2 cellular contexts compared by ENCODE assay signal in genomic region chr2:195633573-195633870, GRCh38.
TF ChIP-seq lines count a peak whose summit lies in the region.

No MANE protein-coding gene starts in this region.

TF ChIP-seq in HepG2, 621 proteins besides CTCF, POLR2A, EP300 and RAD21:
- TF ChIP-seq KDM3A (CRISPR knock-in tag; IDR thresholded peaks at IDR 0.05; ENCODE audit: low read depth) (no peak), ONECUT2 (CRISPR knock-in tag; IDR thresholded peaks at IDR 0.05) (no peak), ZNF768 (CRISPR knock-in tag; IDR thresholded peaks at IDR 0.05) (no peak)

TF ChIP-seq in K562, 482 proteins besides CTCF, POLR2A, EP300 and RAD21:
- TF ChIP-seq SNIP1 (IDR thresholded peaks at IDR 0.05; ENCODE audit: low read depth) (no peak), CBX3 (IDR thresholded peaks at IDR 0.05; ENCODE audit: borderline replicate concordance in 1 of 2, low read length in 2 of 2) (peak in 1 of 2 experiments; percentile 48; a peak in 1 of 3 replicates), ZBTB33 (CRISPR knock-in tag; IDR thresholded peaks at IDR 0.05) (peak; percentile 77), YY1 (IDR thresholded peaks at IDR 0.05; ENCODE audit: borderline replicate concordance in 1 of 3, control insufficient read depth in 1 of 3, extremely low read depth in 1 of 3, insufficient read depth in 3 of 3, insufficient read length in 1 of 3, insufficient replicate concordance in 2 of 3, low read depth in 1 of 3, low read length in 2 of 3) (peak in 1 of 3 experiments; percentile 74), PTRF (tag; IDR thresholded peaks at IDR 0.05) (no peak), ZNF830 (CRISPR knock-in tag; IDR thresholded peaks at IDR 0.05) (no peak)
TF ChIP-seq in K562: peak in this region for 3.
